In genomic region chr14:75224561-75224960, GRCh38 we compare ENCODE assay signal across 18 cellular contexts.
"Had no signal": no experiment of that assay in that cellular context is flagged by ENCODE, and none has a peak within 500 bp of the region (broad histone marks: within the 10 kb centered on the region; RNA-seq: fewer than 3 reads in every experiment).

No MANE protein-coding gene starts in this region.

- H3K4me3 Mint-ChIP-seq: activated naive CD4-positive, alpha-beta T cell treated with anti-CD3 and anti-CD28 coated beads for 36 hours; activated naive CD8-positive, alpha-beta T cell treated with anti-CD3 and anti-CD28 coated beads, Interleukin-2, amount 50 U/mL, for 24 hours; activated T-helper 17 cell treated with anti-CD3 and anti-CD28 coated beads, Interleukin-2, amount 50 U/mL, for 72 hours; nephron had no signal

- H3K27ac Mint-ChIP-seq: activated naive CD4-positive, alpha-beta T cell treated with anti-CD3 and anti-CD28 coated beads for 36 hours had no signal

- H3K9me3 ChIP-seq: right atrium auricular region, stomach, thoracic aorta, upper lobe of right lung had no signal

- H3K27me3 ChIP-seq: cardiac muscle cell, right atrium auricular region, stomach, upper lobe of right lung had no signal

- H3K36me3 ChIP-seq: cardiac muscle cell, right atrium auricular region, stomach, thoracic aorta, upper lobe of right lung had no signal

- DNase-seq: activated CD4-positive, CD25-positive, alpha-beta regulatory T cell; activated naive CD4-positive, alpha-beta T cell treated with anti-CD3 and anti-CD28 coated beads for 36 hours; activated naive CD8-positive, alpha-beta T cell treated with anti-CD3 and anti-CD28 coated beads, Interleukin-2, amount 50 U/mL, for 24 hours; foreskin melanocyte; kidney glomerular epithelial cell; occipital lobe; stimulated activated CD4-positive, alpha-beta T cell treated with anti-CD3 and anti-CD28 coated beads, Interleukin-4, amount 100 ng/mL, for 4 hours; stimulated activated CD8-positive, alpha-beta memory T cell treated with anti-CD3 and anti-CD28 coated beads, Interleukin-4, amount 100 ng/mL, for 48 hours; stomach; T-helper 2 cell; upper lobe of right lung had no signal

- H3K27me3 Mint-ChIP-seq: activated T-helper 17 cell treated with anti-CD3 and anti-CD28 coated beads, Interleukin-2, amount 50 U/mL, for 72 hours; progenitor cell of endocrine pancreas had no signal

- H3K4me3 ChIP-seq: cardiac muscle cell, right atrium auricular region, skin epidermis, stomach, thoracic aorta, upper lobe of right lung had no signal

- H3K9me3 Mint-ChIP-seq: activated naive CD4-positive, alpha-beta T cell treated with anti-CD3 and anti-CD28 coated beads for 36 hours; activated naive CD8-positive, alpha-beta T cell treated with anti-CD3 and anti-CD28 coated beads, Interleukin-2, amount 50 U/mL, for 24 hours; activated T-helper 17 cell treated with anti-CD3 and anti-CD28 coated beads, Interleukin-2, amount 50 U/mL, for 72 hours; nephron had no signal

- H3K27ac ChIP-seq: right atrium auricular region, thoracic aorta, upper lobe of right lung had no signal
